ENCODE assay signal across 7 cellular contexts in genomic region chr5:177493795-177494355, GRCh38. TPM values are rescaled to one million over a fixed set of nuclear protein-coding genes. Genes with fewer than 3 reads are reported as not detected.
DNase-seq lines count a peak whose midpoint lies in the region; ATAC-seq and TF ChIP-seq lines count a peak whose summit lies in the region.
"Had no signal": no experiment of that assay in that cellular context is flagged by ENCODE, and none has a peak within 500 bp of the region (broad histone marks: within the 10 kb centered on the region; RNA-seq: fewer than 3 reads in every experiment).

No MANE protein-coding gene starts in this region.

- no peak for DNase-seq in CD4-positive, alpha-beta T cell
- DNase-seq in activated CD8-positive, alpha-beta T cell treated with anti-CD3 and anti-CD28 coated beads for 36 hours = no peak
- DNase-seq in progenitor cell of endocrine pancreas (ENCODE audit: low spot score, unreplicated experiment) (no peak), H7 (no peak)
- DNase-seq: NCI-H2081 had no signal

- H3K9me3 ChIP-seq in CD4-positive, alpha-beta T cell (ENCODE audit: control insufficient read depth, low read length) = no peaks in the 10 kb centered on the region
- no peaks in the 10 kb centered on the region for H3K9me3 ChIP-seq in muscle layer of colon (ENCODE audit: low read length)

- TF ChIP-seq CTCF in CD4-positive, alpha-beta T cell (IDR thresholded peaks at IDR 0.05) = no peak
- TF ChIP-seq CTCF in activated CD8-positive, alpha-beta T cell treated with anti-CD3 and anti-CD28 coated beads for 36 hours (IDR thresholded peaks at IDR 0.05) = no peak
- no peak for TF ChIP-seq CTCF in progenitor cell of endocrine pancreas (IDR thresholded peaks at IDR 0.05; ENCODE audit: unreplicated experiment)

- intact Hi-C loops in CD4-positive, alpha-beta T cell (cut with DNase I, micrococcal nuclease) = no loop called here
- intact Hi-C loops in activated CD8-positive, alpha-beta T cell treated with anti-CD3 and anti-CD28 coated beads for 36 hours (cut with micrococcal nuclease) = no loop called here

- no peak for ATAC-seq in CD4-positive, alpha-beta T cell (ENCODE audit: poor library complexity)
- no peak for ATAC-seq in activated CD8-positive, alpha-beta T cell treated with anti-CD3 and anti-CD28 coated beads for 36 hours
- ATAC-seq in GM21381 (IDR thresholded peaks at IDR 0.05; ENCODE audit: unreplicated experiment) = no peak

- peak overlapping the region; percentile 9 to 61 for H3K4me3 ChIP-seq in muscle layer of colon (ENCODE audit: low read depth in 1 of 2, low read length in 2 of 2)
- H3K4me3 ChIP-seq in H7 (ENCODE audit: insufficient read depth, low read depth, low read length) = no peak overlapping the region

- H3K27ac Mint-ChIP-seq in CD4-positive, alpha-beta T cell = peak overlapping the region; percentile 39
- H3K27ac Mint-ChIP-seq in activated CD8-positive, alpha-beta T cell treated with anti-CD3 and anti-CD28 coated beads for 36 hours = peak overlapping the region; percentile 78
- H3K27ac Mint-ChIP-seq in progenitor cell of endocrine pancreas = no peak overlapping the region

- H3K9me3 Mint-ChIP-seq in CD4-positive, alpha-beta T cell = no peaks in the 10 kb centered on the region
- H3K9me3 Mint-ChIP-seq in activated CD8-positive, alpha-beta T cell treated with anti-CD3 and anti-CD28 coated beads for 36 hours = no peaks in the 10 kb centered on the region
- no peaks in the 10 kb centered on the region for H3K9me3 Mint-ChIP-seq in progenitor cell of endocrine pancreas (ENCODE audit: low read depth)

- no peak overlapping the region for H3K27ac ChIP-seq in CD4-positive, alpha-beta T cell (ENCODE audit: low read depth, low read length)
- peak overlapping the region; percentile 100 for H3K27ac ChIP-seq in muscle layer of colon (ENCODE audit: low read depth, low read length)

- POLR2A ChIA-PET in CD4-positive, alpha-beta T cell (lab: Charles Lee) = no interaction called here
- POLR2A ChIA-PET in activated CD8-positive, alpha-beta T cell treated with anti-CD3 and anti-CD28 coated beads for 36 hours (lab: Charles Lee) = interaction anchor here (0.6 to 7.1 kb wide), 5 partner anchors 9 to 129 kb away, joined by 3 to 130 read pairs (median 4); partner anchors contain the start of gene DBN1

- H3K4me1 ChIP-seq in muscle layer of colon (ENCODE audit: insufficient read depth, low read length) = peaks cover 64% of the 10 kb centered on the region

- H3K27me3 Mint-ChIP-seq in CD4-positive, alpha-beta T cell = no peaks in the 10 kb centered on the region
- H3K27me3 Mint-ChIP-seq in activated CD8-positive, alpha-beta T cell treated with anti-CD3 and anti-CD28 coated beads for 36 hours = peaks cover 7% of the 10 kb centered on the region
- peaks cover 12% of the 10 kb centered on the region for H3K27me3 Mint-ChIP-seq in progenitor cell of endocrine pancreas

- H3K36me3 Mint-ChIP-seq in CD4-positive, alpha-beta T cell (ENCODE audit: low read depth) = peaks cover 5% of the 10 kb centered on the region
- H3K36me3 Mint-ChIP-seq in activated CD8-positive, alpha-beta T cell treated with anti-CD3 and anti-CD28 coated beads for 36 hours (ENCODE audit: low read depth) = peaks cover 26% of the 10 kb centered on the region
- H3K36me3 Mint-ChIP-seq in progenitor cell of endocrine pancreas (ENCODE audit: insufficient read depth) = peaks cover 10% of the 10 kb centered on the region

- CTCF ChIA-PET in CD4-positive, alpha-beta T cell (lab: Charles Lee) = no interaction called here
- CTCF ChIA-PET in activated CD8-positive, alpha-beta T cell treated with anti-CD3 and anti-CD28 coated beads for 36 hours (lab: Charles Lee) = interaction anchor here (1.4 to 4.8 kb wide), 6 partner anchors 18 to 115 kb away, joined by 3 to 30 read pairs (median 12); no protein-coding TSS in a partner anchor

- no peaks in the 10 kb centered on the region for H3K27me3 ChIP-seq in CD4-positive, alpha-beta T cell (ENCODE audit: control insufficient read depth, insufficient read depth, low read length)
- H3K27me3 ChIP-seq in muscle layer of colon (ENCODE audit: control insufficient read depth in 1 of 2, insufficient read depth in 2 of 2, low read length in 2 of 2) (no peaks in the 10 kb centered on the region), H7 (ENCODE audit: control insufficient read depth, insufficient read depth, low read length) (peaks cover 10% of the 10 kb centered on the region)

- no peak overlapping the region for H3K4me3 Mint-ChIP-seq in CD4-positive, alpha-beta T cell
- no peak overlapping the region for H3K4me3 Mint-ChIP-seq in activated CD8-positive, alpha-beta T cell treated with anti-CD3 and anti-CD28 coated beads for 36 hours
- no peak overlapping the region for H3K4me3 Mint-ChIP-seq in progenitor cell of endocrine pancreas (ENCODE audit: low read depth)

- H3K36me3 ChIP-seq in muscle layer of colon (ENCODE audit: insufficient read depth, low read length) (peaks cover 46% of the 10 kb centered on the region), H7 (replicated peaks; ENCODE audit: control insufficient read depth, insufficient read depth, low read length) (peaks cover 28% of the 10 kb centered on the region)

- H3K9ac ChIP-seq in muscle layer of colon (ENCODE audit: low read length) = peak overlapping the region; percentile 82

- H3K4me1 Mint-ChIP-seq in CD4-positive, alpha-beta T cell (ENCODE audit: low read depth) = peaks cover 21% of the 10 kb centered on the region
- H3K4me1 Mint-ChIP-seq in activated CD8-positive, alpha-beta T cell treated with anti-CD3 and anti-CD28 coated beads for 36 hours (ENCODE audit: low read depth) = peaks cover 38% of the 10 kb centered on the region
- peaks cover 14% of the 10 kb centered on the region for H3K4me1 Mint-ChIP-seq in progenitor cell of endocrine pancreas (ENCODE audit: low read depth)

RNA-seq across cellular contexts. Expression of gene PDLIM7, which starts 3.5 kb away (rescaled TPM):
- total RNA-seq in CD4-positive, alpha-beta T cell = 1 to 10 TPM; 5.2 to 6.0 TPM
- 10 to 100 TPM; 68.4 to 73.0 TPM for total RNA-seq in activated CD8-positive, alpha-beta T cell treated with anti-CD3 and anti-CD28 coated beads for 36 hours
- 113 and 119 TPM in 2 replicates for total RNA-seq in progenitor cell of endocrine pancreas
- total RNA-seq in H7 (2014; rRNA removed; shearing (Covaris generic)) = 71.9 and 97.3 TPM in 2 replicates

RNA-seq across cellular contexts. Expression of gene DOK3, which starts 15.8 kb away (rescaled TPM):
- total RNA-seq in CD4-positive, alpha-beta T cell = 1 to 10 TPM; 1.3 to 1.4 TPM
- 1 to 10 TPM; 7.4 to 8.0 TPM for total RNA-seq in activated CD8-positive, alpha-beta T cell treated with anti-CD3 and anti-CD28 coated beads for 36 hours
- 11.6 and 13.7 TPM in 2 replicates for total RNA-seq in progenitor cell of endocrine pancreas
- 0.76 and 3.2 TPM in 2 replicates for total RNA-seq in H7 (2014; rRNA removed; shearing (Covaris generic))

RNA-seq across cellular contexts. Expression of gene DBN1, which starts 20.4 kb away (rescaled TPM):
- total RNA-seq in CD4-positive, alpha-beta T cell = 1 to 10 TPM; 1.8 to 2.5 TPM
- 100 to 1,000 TPM; 101 to 105 TPM for total RNA-seq in activated CD8-positive, alpha-beta T cell treated with anti-CD3 and anti-CD28 coated beads for 36 hours
- total RNA-seq in progenitor cell of endocrine pancreas = 396 and 422 TPM in 2 replicates
- 165 and 216 TPM in 2 replicates for total RNA-seq in H7 (2014; rRNA removed; shearing (Covaris generic))

RNA-seq across cellular contexts. Expression of gene DDX41, which starts 22.9 kb away (rescaled TPM):
- total RNA-seq in CD4-positive, alpha-beta T cell = 10 to 100 TPM; 49.6 to 49.7 TPM
- 100 to 1,000 TPM; 226 to 228 TPM for total RNA-seq in activated CD8-positive, alpha-beta T cell treated with anti-CD3 and anti-CD28 coated beads for 36 hours
- 88.4 and 93.1 TPM in 2 replicates for total RNA-seq in progenitor cell of endocrine pancreas
- 96.5 and 106 TPM in 2 replicates for total RNA-seq in H7 (2014; rRNA removed; shearing (Covaris generic))

RNA-seq across cellular contexts. Expression of gene PRR7, which starts 47.3 kb away (rescaled TPM):
- 10 to 100 TPM; 23.3 to 23.5 TPM for total RNA-seq in CD4-positive, alpha-beta T cell
- total RNA-seq in activated CD8-positive, alpha-beta T cell treated with anti-CD3 and anti-CD28 coated beads for 36 hours = 10 to 100 TPM; 32.6 to 36.4 TPM
- 11.7 and 13.1 TPM in 2 replicates for total RNA-seq in progenitor cell of endocrine pancreas
- 11.4 and 12.1 TPM in 2 replicates for total RNA-seq in H7 (2014; rRNA removed; shearing (Covaris generic))

Comparison
In these comparisons a context has a peak if more than half of its experiments do, and no peak if none do; other contexts are left out.
1. RNA of gene PDLIM7, which starts 3.5 kb away (total RNA-seq): 113 to 119 TPM in progenitor cell of endocrine pancreas, 71.9 to 97.3 TPM in H7 and 68.4 to 73.0 TPM in activated CD8-positive, alpha-beta T cell treated with anti-CD3 and anti-CD28 coated beads for 36 hours; 5.2 to 6.0 TPM in CD4-positive, alpha-beta T cell; every median in the first group is over 4 times any median in the second.
2. RNA of gene DBN1, which starts 20.4 kb away (total RNA-seq): 396 to 422 TPM in progenitor cell of endocrine pancreas, 165 to 216 TPM in H7 and 101 to 105 TPM in activated CD8-positive, alpha-beta T cell treated with anti-CD3 and anti-CD28 coated beads for 36 hours; 1.8 to 2.5 TPM in CD4-positive, alpha-beta T cell; every median in the first group is over 10 times any median in the second.